20 cellular contexts compared by ENCODE assay signal in the genomic region with DNA sequence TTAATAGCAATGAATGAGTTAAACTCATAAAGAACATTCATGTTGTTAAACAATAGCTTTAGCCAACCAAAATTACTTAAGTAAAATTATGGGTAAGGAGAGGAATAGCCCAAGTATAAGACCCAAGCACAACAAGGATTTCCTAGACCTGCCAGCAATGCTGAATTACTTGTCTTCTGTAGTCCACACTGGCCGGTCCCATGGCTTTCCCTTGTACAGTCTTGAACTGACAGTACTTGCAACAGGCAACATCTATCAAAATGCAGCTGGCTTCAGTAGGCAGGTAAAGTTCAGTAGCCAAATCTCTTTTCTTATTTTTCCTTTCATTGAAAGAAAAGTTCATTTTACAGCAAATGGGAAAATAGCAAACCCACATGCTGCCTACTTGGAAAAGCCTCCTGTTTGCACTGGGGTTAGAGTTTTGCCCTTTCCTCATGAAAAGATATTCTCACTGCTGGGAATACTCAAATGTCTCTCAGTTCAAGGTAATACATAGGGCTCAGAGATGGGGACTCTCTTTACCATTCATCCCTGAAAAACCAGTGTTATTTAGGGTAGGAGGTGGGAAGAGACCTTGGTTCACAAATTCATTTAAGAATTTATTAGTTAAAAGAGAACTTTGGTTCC.
DNase-seq lines count a peak whose midpoint lies in the region; ATAC-seq and TF ChIP-seq lines count a peak whose summit lies in the region.
"Had no signal": no experiment of that assay in that cellular context is flagged by ENCODE, and none has a peak within 500 bp of the region (broad histone marks: within the 10 kb centered on the region; RNA-seq: fewer than 3 reads in every experiment).

No MANE protein-coding gene starts in this region.

- H3K27ac Mint-ChIP-seq in GM23338, result no peak overlapping the region
- H3K27ac Mint-ChIP-seq: CD14-positive monocyte; CD4-positive, alpha-beta memory T cell; CD4-positive, CD25-positive, alpha-beta regulatory T cell; CD8-positive, alpha-beta memory T cell had no signal

- ATAC-seq in GM23338, result no peak
- ATAC-seq in left lobe of liver, result peak; percentile 82

- H3K4me3 Mint-ChIP-seq in GM23338, result no peak overlapping the region
- H3K4me3 Mint-ChIP-seq: CD14-positive monocyte; CD4-positive, alpha-beta memory T cell; CD4-positive, CD25-positive, alpha-beta regulatory T cell; CD8-positive, alpha-beta memory T cell had no signal

- no peak for DNase-seq in GM23338 (ENCODE audit: low spot score)
- DNase-seq in left lobe of liver (ENCODE audit: low spot score), result no peak
- no peak for DNase-seq in kidney tubule cell (ENCODE audit: low spot score)
- DNase-seq in colonic mucosa, result no peak
- DNase-seq in stimulated activated CD4-positive, alpha-beta T cell treated with anti-CD3 and anti-CD28 coated beads, Interleukin-12 subunit alpha, Interleukin-12 subunit beta, amount 100 ng/mL, for 4 hours, result no peak
- DNase-seq: 8988T; ACHN; BE2C; C1 segment of cervical spinal cord; Caco-2; Calu3; CD4-positive, alpha-beta memory T cell; CD4-positive, CD25-positive, alpha-beta regulatory T cell; CD8-positive, alpha-beta memory T cell; DMS79 treated with DMSO at 0.1 percent for 48 hours; GF-D8 had no signal

- peaks cover 2% of the 10 kb centered on the region for H3K27me3 Mint-ChIP-seq in GM23338 (ENCODE audit: insufficient read depth, low read depth, poor library complexity)
- H3K27me3 Mint-ChIP-seq: CD4-positive, alpha-beta memory T cell; CD4-positive, CD25-positive, alpha-beta regulatory T cell; CD8-positive, alpha-beta memory T cell had no signal

- H3K4me1 Mint-ChIP-seq in GM23338, result peaks cover 19% of the 10 kb centered on the region; the same call in 2 of the 3 replicates
- H3K4me1 Mint-ChIP-seq: CD14-positive monocyte; CD4-positive, alpha-beta memory T cell; CD4-positive, CD25-positive, alpha-beta regulatory T cell; CD8-positive, alpha-beta memory T cell had no signal

- no peaks in the 10 kb centered on the region for H3K36me3 Mint-ChIP-seq in GM23338 (ENCODE audit: low read depth)
- H3K36me3 Mint-ChIP-seq: CD14-positive monocyte; CD4-positive, alpha-beta memory T cell; CD4-positive, CD25-positive, alpha-beta regulatory T cell; CD8-positive, alpha-beta memory T cell had no signal

- no peak overlapping the region for H3K4me2 ChIP-seq in GM23338
- H3K4me2 ChIP-seq: BLaER1 had no signal

- H3K36me3 ChIP-seq in GM23338 (ENCODE audit: insufficient read depth) (no peaks in the 10 kb centered on the region), HEK293 (ENCODE audit: control insufficient read depth in 2 of 2, insufficient read depth in 1 of 2, low read length in 2 of 2) (no peaks in the 10 kb centered on the region), neuron (ENCODE audit: insufficient read depth, low read length) (no peaks in the 10 kb centered on the region), colonic mucosa (no peaks in the 10 kb centered on the region)
- H3K36me3 ChIP-seq: BE2C, BLaER1 had no signal

- no peaks in the 10 kb centered on the region for H4K20me1 ChIP-seq in GM23338 (replicated peaks; ENCODE audit: insufficient read depth)
- H4K20me1 ChIP-seq: BLaER1 had no signal

- TF ChIP-seq CTCF in GM23338 (conservative IDR thresholded peaks at IDR 0.05; ENCODE audit: low read depth in 2 of 2) (no peak), HEK293 (tag by site-specific recombination; IDR thresholded peaks at IDR 0.05) (no peak), colonic mucosa (IDR thresholded peaks at IDR 0.05) (no peak)

- no peaks in the 10 kb centered on the region for H3K9me3 Mint-ChIP-seq in GM23338
- H3K9me3 Mint-ChIP-seq: CD14-positive monocyte; CD4-positive, alpha-beta memory T cell; CD8-positive, alpha-beta memory T cell had no signal

- intact Hi-C loops in colonic mucosa (cut with DNase I), result no loop called here

- H3K4me3 ChIP-seq in GM23338 (no peak overlapping the region), HEK293 (ENCODE audit: low read depth, low read length) (no peak overlapping the region), neuron (ENCODE audit: low read length) (no peak overlapping the region), colonic mucosa (no peak overlapping the region)
- H3K4me3 ChIP-seq: BLaER1 had no signal

- H3K9me3 ChIP-seq in HEK293 (ENCODE audit: control insufficient read depth, insufficient read depth, low read depth, low read length) (no peaks in the 10 kb centered on the region), neuron (ENCODE audit: low read length) (no peaks in the 10 kb centered on the region), colonic mucosa (no peaks in the 10 kb centered on the region)
- H3K9me3 ChIP-seq: BE2C, BLaER1, Caco-2 had no signal

- H3F3A ChIP-seq in GM23338 (replicated peaks; ENCODE audit: low read depth), result no peaks in the 10 kb centered on the region

- H3K27ac ChIP-seq in GM23338 (ENCODE audit: low read depth) (no peak overlapping the region), HEK293 (ENCODE audit: extremely low read depth, low read depth, low read length) (no peak overlapping the region), colonic mucosa (no peak overlapping the region)
- H3K27ac ChIP-seq: BLaER1 had no signal

- H3K9me2 ChIP-seq in GM23338 (ENCODE audit: insufficient read depth), result no peaks in the 10 kb centered on the region

- H3K27me3 ChIP-seq in GM23338 (ENCODE audit: insufficient read depth), result no peaks in the 10 kb centered on the region
- no peaks in the 10 kb centered on the region for H3K27me3 ChIP-seq in neuron (ENCODE audit: insufficient read depth, low read length)
- no peaks in the 10 kb centered on the region for H3K27me3 ChIP-seq in colonic mucosa
- H3K27me3 ChIP-seq: BE2C, BLaER1 had no signal

- POLR2A ChIA-PET in HEK293 (lab: Yijun Ruan, JAX), result no interaction called here

- CTCF ChIA-PET in HEK293 (lab: Yijun Ruan, JAX), result no interaction called here

- H2AFZ ChIP-seq in GM23338, result 0 out of 2 replicates have a peak overlapping the region, but pooled peaks have one; percentile 11
- peak overlapping the region; percentile 31 for H2AFZ ChIP-seq in neuron (ENCODE audit: low read depth, low read length)

- no peak overlapping the region for H3K9ac ChIP-seq in colonic mucosa (ENCODE audit: low read depth in 2 of 2, low read length in 2 of 2)
- H3K9ac ChIP-seq: BLaER1 had no signal

- H3K79me2 ChIP-seq in GM23338 (replicated peaks; ENCODE audit: insufficient read depth), result no peaks in the 10 kb centered on the region

- H3K4me1 ChIP-seq in GM23338 (ENCODE audit: insufficient read depth) (peaks cover 25% of the 10 kb centered on the region; the same call in 1 of the 2 replicates), HEK293 (ENCODE audit: control insufficient read depth, insufficient read depth, low read length) (no peaks in the 10 kb centered on the region), neuron (ENCODE audit: insufficient read depth, low read length) (peaks cover 40% of the 10 kb centered on the region), colonic mucosa (no peaks in the 10 kb centered on the region)
- H3K4me1 ChIP-seq: BE2C, BLaER1, Caco-2 had no signal

TF ChIP-seq in GM23338, 12 proteins besides CTCF, POLR2A, EP300 and RAD21:
- no peak for TF ChIP-seq ZNF331 (CRISPR knock-in tag; IDR thresholded peaks at IDR 0.05; ENCODE audit: low read depth)
- TF ChIP-seq JUNB (IDR thresholded peaks at IDR 0.05; ENCODE audit: unreplicated experiment), result no peak

TF ChIP-seq in HEK293, 187 proteins besides CTCF, POLR2A, EP300 and RAD21:
- TF ChIP-seq OVOL3 (tag by site-specific recombination; IDR thresholded peaks at IDR 0.05) (no peak), SCRT2 (tag by site-specific recombination; IDR thresholded peaks at IDR 0.05) (peak; percentile 82)
- TF ChIP-seq, protein P1, sequence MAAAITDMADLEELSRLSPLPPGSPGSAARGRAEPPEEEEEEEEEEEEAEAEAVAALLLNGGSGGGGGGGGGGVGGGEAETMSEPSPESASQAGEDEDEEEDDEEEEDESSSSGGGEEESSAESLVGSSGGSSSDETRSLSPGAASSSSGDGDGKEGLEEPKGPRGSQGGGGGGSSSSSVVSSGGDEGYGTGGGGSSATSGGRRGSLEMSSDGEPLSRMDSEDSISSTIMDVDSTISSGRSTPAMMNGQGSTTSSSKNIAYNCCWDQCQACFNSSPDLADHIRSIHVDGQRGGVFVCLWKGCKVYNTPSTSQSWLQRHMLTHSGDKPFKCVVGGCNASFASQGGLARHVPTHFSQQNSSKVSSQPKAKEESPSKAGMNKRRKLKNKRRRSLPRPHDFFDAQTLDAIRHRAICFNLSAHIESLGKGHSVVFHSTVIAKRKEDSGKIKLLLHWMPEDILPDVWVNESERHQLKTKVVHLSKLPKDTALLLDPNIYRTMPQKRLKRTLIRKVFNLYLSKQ (tag by site-specific recombination; IDR thresholded peaks at IDR 0.05; ENCODE audit: borderline replicate concordance), result no peak
